In genomic region chr10:78972160-78972946, GRCh38 we compare ENCODE assay signal across 8 cellular contexts.
DNase-seq lines count a peak whose midpoint lies in the region; ATAC-seq lines count a peak whose summit lies in the region.

No MANE protein-coding gene starts in this region.

- peaks cover 13 to 20% (median 14%) of the 10 kb centered on the region in 3 donors for H3K4me1 Mint-ChIP-seq in T-cell
- peaks cover 14 to 18% (median 16%) of the 10 kb centered on the region in 4 donors for H3K4me1 Mint-ChIP-seq in naive thymus-derived CD8-positive, alpha-beta T cell

- H3K27ac Mint-ChIP-seq in T-cell: peak overlapping the region in 1 of 2 donors; percentile 89
- peak overlapping the region in 2 of 10 donors; percentile 79 to 84 for H3K27ac Mint-ChIP-seq in naive thymus-derived CD8-positive, alpha-beta T cell

- DNase-seq in GM04503 (ENCODE audit: low read depth) (peak; percentile 57), T-cell (no peak), fibroblast of gingiva (ENCODE audit: low read depth) (peak; percentile 88), NCI-H2081 treated with DMSO at 0.1 percent for 48 hours (lab: John Stamatoyannopoulos, UW) (no peak), NCI-H2227 treated with DMSO at 0.1 percent for 48 hours (lab: John Stamatoyannopoulos, UW) (no peak), COR-L47 (lab: John Stamatoyannopoulos, UW) (no peak)
- no peak for DNase-seq in naive thymus-derived CD8-positive, alpha-beta T cell

- H3K4me3 Mint-ChIP-seq in T-cell: peak overlapping the region in 2 of 3 donors; percentile 77 to 92
- peak overlapping the region in 9 of 10 donors; percentile 61 to 85 (median 77) for H3K4me3 Mint-ChIP-seq in naive thymus-derived CD8-positive, alpha-beta T cell

- ATAC-seq in T-cell (replicated peaks in 1 of 4) (no peak), HG02759 (IDR thresholded peaks at IDR 0.05; ENCODE audit: unreplicated experiment) (no peak)
- ATAC-seq in naive thymus-derived CD8-positive, alpha-beta T cell: no peak

- H3K27me3 Mint-ChIP-seq in T-cell: no peaks in the 10 kb centered on the region
- no peaks in the 10 kb centered on the region for H3K27me3 Mint-ChIP-seq in naive thymus-derived CD8-positive, alpha-beta T cell

- H3K36me3 Mint-ChIP-seq in T-cell: no peaks in the 10 kb centered on the region
- H3K36me3 Mint-ChIP-seq in naive thymus-derived CD8-positive, alpha-beta T cell: no peaks in the 10 kb centered on the region

- POLR2A ChIA-PET in T-cell (lab: Charles Lee): no interaction called here
- POLR2A ChIA-PET in naive thymus-derived CD8-positive, alpha-beta T cell (lab: Charles Lee): interaction anchor here (3.1 kb wide), 1 partner anchor 9 kb away, joined by 9 read pairs; no protein-coding TSS in a partner anchor

- H3K9me3 Mint-ChIP-seq in T-cell: no peaks in the 10 kb centered on the region
- H3K9me3 Mint-ChIP-seq in naive thymus-derived CD8-positive, alpha-beta T cell: no peaks in the 10 kb centered on the region

- CTCF ChIA-PET in T-cell (lab: Charles Lee): no interaction called here

Comparison
In these comparisons a context has a peak if more than half of its experiments do, and no peak if none do; other contexts are left out.
1. DNase-seq: peak in GM04503 (single experiment) and fibroblast of gingiva (single experiment); none in T-cell (0 of 34), naive thymus-derived CD8-positive, alpha-beta T cell (0 of 10), NCI-H2081 treated with DMSO at 0.1 percent for 48 hours (single experiment), NCI-H2227 treated with DMSO at 0.1 percent for 48 hours (single experiment) and COR-L47 (single experiment).